ENCODE assay signal across 8 cellular contexts in the genomic region with DNA sequence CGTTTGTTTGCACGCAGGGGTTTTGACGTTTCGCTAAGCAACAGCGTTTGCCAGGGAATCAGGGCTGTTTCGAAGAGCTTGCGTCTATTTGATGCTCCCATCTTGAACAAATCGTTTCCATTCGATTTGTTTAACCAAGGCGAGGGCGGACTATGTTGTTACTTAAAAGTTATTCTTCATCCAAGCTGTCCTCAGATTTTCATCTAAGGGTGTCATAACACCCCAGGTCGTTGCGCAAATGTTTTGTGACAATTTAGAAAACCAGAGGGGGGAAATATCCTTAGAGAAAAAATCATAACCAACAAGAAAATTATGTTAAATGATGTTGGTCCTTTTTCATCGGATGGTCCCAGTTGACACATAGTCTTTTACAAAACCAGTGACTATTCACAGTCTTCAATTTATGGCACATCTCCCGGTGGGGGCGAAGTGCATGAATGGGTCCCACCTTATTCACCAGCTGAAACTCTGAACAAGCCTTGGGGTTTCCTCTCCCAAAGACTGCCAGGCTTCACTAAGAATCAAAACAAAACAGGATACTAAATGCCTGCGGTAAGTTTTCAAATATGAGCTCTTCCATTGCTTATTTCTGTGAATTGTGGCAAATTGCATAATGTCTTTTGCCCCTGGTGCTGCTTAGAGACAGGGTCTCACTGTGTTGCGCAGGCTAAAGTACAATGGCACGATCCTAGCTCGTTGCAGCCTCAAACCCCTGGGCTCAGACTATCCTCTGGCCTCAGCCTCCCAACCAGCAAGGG.
DNase-seq lines count a peak whose midpoint lies in the region; ATAC-seq, FAIRE-seq and TF ChIP-seq lines count a peak whose summit lies in the region.

No MANE protein-coding gene starts in this region.

- no peaks in the 10 kb centered on the region for H3K36me3 ChIP-seq in IMR-90 (ENCODE audit: control insufficient read depth, insufficient read depth, low read length)
- H3K36me3 ChIP-seq in breast epithelium: no peaks in the 10 kb centered on the region
- no peaks in the 10 kb centered on the region for H3K36me3 ChIP-seq in mesenchymal stem cell (ENCODE audit: control insufficient read depth in 1 of 2, insufficient read depth in 2 of 2, low read depth in 1 of 2, low read length in 2 of 2)
- H3K36me3 ChIP-seq in vagina: no peaks in the 10 kb centered on the region

- H4K5ac ChIP-seq in IMR-90 (ENCODE audit: low read depth, low read length): peak overlapping the region; percentile 77

- H2BK5ac ChIP-seq in IMR-90 (ENCODE audit: low read depth, low read length, poor library complexity, severe bottlenecking): peak overlapping the region; percentile 92
- peak overlapping the region; percentile 97 for H2BK5ac ChIP-seq in mesenchymal stem cell (ENCODE audit: low read depth, low read length, poor library complexity, severe bottlenecking)

- H3K9me3 ChIP-seq in A549: no peaks in the 10 kb centered on the region
- H3K9me3 ChIP-seq in IMR-90 (ENCODE audit: control insufficient read depth, insufficient read depth, low read length): no peaks in the 10 kb centered on the region
- no peaks in the 10 kb centered on the region for H3K9me3 ChIP-seq in breast epithelium
- no peaks in the 10 kb centered on the region for H3K9me3 ChIP-seq in mesenchymal stem cell (ENCODE audit: control insufficient read depth, low read length)
- H3K9me3 ChIP-seq in vagina: no peaks in the 10 kb centered on the region

- no peaks in the 10 kb centered on the region for H3K27me3 ChIP-seq in IMR-90 (ENCODE audit: control insufficient read depth, insufficient read depth, low read length)
- H3K27me3 ChIP-seq in breast epithelium: no peaks in the 10 kb centered on the region
- no peaks in the 10 kb centered on the region for H3K27me3 ChIP-seq in mesenchymal stem cell (ENCODE audit: control insufficient read depth in 1 of 2, insufficient read depth in 1 of 2, low read length in 2 of 2)
- no peaks in the 10 kb centered on the region for H3K27me3 ChIP-seq in vagina

- H3K23ac ChIP-seq in IMR-90 (ENCODE audit: low read depth, low read length) (peak overlapping the region; percentile 70), mesenchymal stem cell (ENCODE audit: low read length in 2 of 2) (no peak overlapping the region)

- peak overlapping the region; percentile 75 for H3K56ac ChIP-seq in IMR-90 (ENCODE audit: extremely low read depth, insufficient read depth, low read length)

- dilution Hi-C loops in IMR-90 (cut with HindIII; ENCODE audit: low sequenced_read_pairs, unreplicated experiment): no loop called here

- peak overlapping the region; percentile 83 for H2BK120ac ChIP-seq in IMR-90 (ENCODE audit: low read depth, low read length)
- H2BK120ac ChIP-seq in mesenchymal stem cell (ENCODE audit: low read depth, low read length): no peak overlapping the region

- H2AK5ac ChIP-seq in IMR-90 (ENCODE audit: low read depth, low read length) (peak overlapping the region; percentile 78), mesenchymal stem cell (ENCODE audit: low read length, severe bottlenecking) (peak overlapping the region; percentile 34)

- no peak for FAIRE-seq in A549 (lab: Jason Lieb, UNC)
- FAIRE-seq in urothelium cell line (lab: Jason Lieb, UNC): no peak

- H2BK15ac ChIP-seq in IMR-90 (ENCODE audit: low read depth, low read length) (peak overlapping the region; percentile 17; the same call in 2 of the 3 replicates), mesenchymal stem cell (ENCODE audit: low read depth, poor library complexity, severe bottlenecking) (no peak overlapping the region)

- peak overlapping the region; percentile 28 to 93 for H2BK12ac ChIP-seq in mesenchymal stem cell (ENCODE audit: low read length in 2 of 2)

- H3K4me2 ChIP-seq in A549 (peak overlapping the region; percentile 93), IMR-90 (ENCODE audit: low read depth, low read length) (peak overlapping the region; percentile 86), mesenchymal stem cell (ENCODE audit: low read length, poor library complexity, severe bottlenecking) (peak overlapping the region; percentile 96)

- H3K14ac ChIP-seq in IMR-90 (replicated peaks; ENCODE audit: low read depth, low read length) (peak overlapping the region; percentile 57), mesenchymal stem cell (ENCODE audit: low read length in 2 of 2) (peak overlapping the region in 1 of 2 experiments; percentile 73)

- TF ChIP-seq POLR2A in A549 (IDR thresholded peaks at IDR 0.05; ENCODE audit: low read length) (no peak), IMR-90 (IDR thresholded peaks at IDR 0.05; ENCODE audit: low read depth, low read length) (0 out of 2 replicates have a peak, but pooled peaks have one; percentile 26), breast epithelium (IDR thresholded peaks at IDR 0.05) (no peak), vagina (IDR thresholded peaks at IDR 0.05) (no peak)

- POLR2A ChIA-PET in A549 (lab: Yijun Ruan, JAX): interaction anchor here (0.7 to 3.3 kb wide), 16 partner anchors 68 to 1198 kb away, joined by 3 to 23 read pairs (median 4); a partner anchor contains a TSS
- POLR2A ChIA-PET in IMR-90 (lab: Charles Lee; ENCODE audit: unreplicated experiment): interaction anchor here (0.7 to 1.1 kb wide), 2 partner anchors 108 to 464 kb away, joined by 4 to 5 read pairs; no protein-coding TSS in a partner anchor

- H4K20me1 ChIP-seq in IMR-90 (ENCODE audit: insufficient read depth, low read length): no peaks in the 10 kb centered on the region

- ATAC-seq in A549 (no peak), IMR-90 (ENCODE audit: low read depth) (no peak), HG03159 (IDR thresholded peaks at IDR 0.05; ENCODE audit: unreplicated experiment) (no peak), GM21515 (IDR thresholded peaks at IDR 0.05; ENCODE audit: unreplicated experiment) (no peak)

- intact Hi-C loops in IMR-90 (cut with micrococcal nuclease) (loop anchor here (1.0 to 2.0 kb wide), 3 partner anchors 70 to 424 kb away; no protein-coding TSS in a partner anchor), breast epithelium (cut with DNase I; ENCODE audit: low total_unique reads) (loop anchor here (10.0 kb wide), 1 partner anchor 74 kb away; no protein-coding TSS in a partner anchor), vagina (cut with DNase I) (loop anchor here (2.0 to 5.0 kb wide), 3 partner anchors 36 to 364 kb away; no protein-coding TSS in a partner anchor)

- CTCF ChIA-PET in A549 (lab: Yijun Ruan, JAX) (interaction anchor here (0.7 to 9.3 kb wide), 18 partner anchors 14 to 473 kb away, joined by 3 to 153 read pairs (median 4); no protein-coding TSS in a partner anchor), IMR-90 (lab: Yijun Ruan, JAX) (interaction anchor here (0.9 to 4.0 kb wide), 5 partner anchors 19 to 465 kb away, joined by 3 to 35 read pairs (median 4); no protein-coding TSS in a partner anchor)

- TF ChIP-seq CTCF in A549 (IDR thresholded peaks at IDR 0.05) (no peak), IMR-90 (conservative IDR thresholded peaks at IDR 0.05; ENCODE audit: low read depth, low read length) (no peak), breast epithelium (IDR thresholded peaks at IDR 0.05) (no peak), vagina (IDR thresholded peaks at IDR 0.05) (no peak)

- H3K4me1 ChIP-seq in A549 (peaks cover 24% of the 10 kb centered on the region), IMR-90 (ENCODE audit: control insufficient read depth, insufficient read depth, low read length) (0 out of 2 replicates have a peak, but pooled peaks cover 3% of the 10 kb centered on the region), breast epithelium (peaks cover 0 to 3% of the 10 kb centered on the region in 2 donors), mesenchymal stem cell (ENCODE audit: control insufficient read depth, insufficient read depth, low read depth, low read length) (peaks cover 7% of the 10 kb centered on the region), vagina (peaks cover 33% of the 10 kb centered on the region)

- H3K4ac ChIP-seq in IMR-90 (ENCODE audit: low read depth, low read length) (peak overlapping the region; percentile 88), mesenchymal stem cell (ENCODE audit: low read depth in 1 of 2, low read length in 2 of 2) (peak overlapping the region; percentile 24 to 87)

- H3K4me3 ChIP-seq in A549: peak overlapping the region; percentile 70
- peak overlapping the region; percentile 86 for H3K4me3 ChIP-seq in IMR-90 (ENCODE audit: insufficient read depth, low read depth, low read length)
- H3K4me3 ChIP-seq in breast epithelium: peak overlapping the region; percentile 52 to 78 (median 66)
- peak overlapping the region; percentile 65 to 89 for H3K4me3 ChIP-seq in mesenchymal stem cell (ENCODE audit: insufficient read depth in 1 of 2, low read depth in 1 of 2, low read length in 2 of 2)
- H3K4me3 ChIP-seq in vagina: peak overlapping the region; percentile 53 to 62

- BruUV-seq in IMR-90 (replicated peaks; lab: Mats Ljungman, UMichigan): no TSS peak

- peak overlapping the region; percentile 95 to 99 for H3K27ac ChIP-seq in A549
- peak overlapping the region; percentile 98 for H3K27ac ChIP-seq in IMR-90 (ENCODE audit: insufficient read depth, low read length)
- peak overlapping the region; percentile 98 to 99 for H3K27ac ChIP-seq in breast epithelium
- H3K27ac ChIP-seq in mesenchymal stem cell (ENCODE audit: low read length, poor library complexity, severe bottlenecking): peak overlapping the region; percentile 100
- peak overlapping the region; percentile 92 for H3K27ac ChIP-seq in vagina

- H2AFZ ChIP-seq in IMR-90 (replicated peaks; ENCODE audit: low read length, poor library complexity): peak overlapping the region; percentile 90
- peak overlapping the region; percentile 36 for H2AFZ ChIP-seq in mesenchymal stem cell (ENCODE audit: low read depth, low read length)

- H3K9me1 ChIP-seq in IMR-90 (ENCODE audit: insufficient read depth, low read length): peaks cover 9% of the 10 kb centered on the region

- H2BK20ac ChIP-seq in IMR-90 (ENCODE audit: low read depth, low read length): peak overlapping the region; percentile 60; the same call in 1 of the 2 replicates

- H4K8ac ChIP-seq in IMR-90 (ENCODE audit: low read depth in 2 of 2, low read length in 2 of 2) (peak overlapping the region; percentile 56 to 67), mesenchymal stem cell (ENCODE audit: low read length) (peak overlapping the region; percentile 66)

- peak overlapping the region; percentile 83 for H3K18ac ChIP-seq in IMR-90 (ENCODE audit: low read depth, low read length)
- peak overlapping the region; percentile 66 to 79 for H3K18ac ChIP-seq in mesenchymal stem cell (ENCODE audit: low read depth in 1 of 2, low read length in 2 of 2)

- TF ChIP-seq RAD21 in A549 (conservative IDR thresholded peaks at IDR 0.05 in 1 of 2, IDR thresholded peaks at IDR 0.05 in 1 of 2) (no peak), IMR-90 (IDR thresholded peaks at IDR 0.05; ENCODE audit: low read length) (no peak)

- DNase-seq in A549 (ENCODE audit: low read depth in 1 of 2, low spot score in 1 of 2) (no peak), IMR-90 (peak; percentile 90), breast epithelium (ENCODE audit: low spot score in 2 of 2) (no peak), mesenchymal stem cell (no peak), vagina (ENCODE audit: extremely low spot score in 2 of 2) (no peak), urothelium cell line (ENCODE audit: low spot score) (no peak)

- peak overlapping the region; percentile 91 for H3K9ac ChIP-seq in IMR-90 (ENCODE audit: low read depth, low read length)
- H3K9ac ChIP-seq in mesenchymal stem cell (ENCODE audit: low read length): peak overlapping the region; percentile 94

- H4K91ac ChIP-seq in IMR-90 (ENCODE audit: insufficient read depth, low read depth, low read length): peak overlapping the region; percentile 69
- H4K91ac ChIP-seq in mesenchymal stem cell (ENCODE audit: low read length): peak overlapping the region; percentile 9

- H2AK9ac ChIP-seq in IMR-90 (replicated peaks; ENCODE audit: low read depth, low read length, poor library complexity): no peak overlapping the region

- WGBS in A549 (ENCODE audit: missing lambda C conversion rate): 23% methylated on average over 20 of the region's 20 CpGs
- WGBS in IMR-90 (ENCODE audit: extremely low coverage in 2 of 2, insufficient read length in 1 of 2), 2 experiments: 65% methylated on average over 4 of the region's 20 CpGs; no CpG with 5 or more reads in 1 of the 2 experiments
- 35% methylated on average over 20 of the region's 20 CpGs for WGBS in mesenchymal stem cell

- TF ChIP-seq EP300 in A549 (IDR thresholded peaks at IDR 0.05): no peak

- peaks cover 0 to 8% of the 10 kb centered on the region in 2 experiments; a peak in 2 of 4 replicates for H3K79me1 ChIP-seq in IMR-90 (ENCODE audit: low read depth in 1 of 2, low read length in 2 of 2)
- peaks cover 3% of the 10 kb centered on the region for H3K79me1 ChIP-seq in mesenchymal stem cell (replicated peaks; ENCODE audit: low read length, poor library complexity, severe bottlenecking)

- in situ Hi-C loops in IMR-90 (cut with MboI; ENCODE audit: low sequenced_read_pairs): loop anchor here (5.0 kb wide), 2 partner anchors 81 to 444 kb away; no protein-coding TSS in a partner anchor
